Comparison of ENCODE assay signal across 17 cellular contexts in genomic region chr1:84538599-84538998, GRCh38. TPM values are rescaled to one million over a fixed set of nuclear protein-coding genes. Genes with fewer than 3 reads are reported as not detected.
A peak's percentile ranks its signal among the peaks of the same experiment; 100 is the strongest.
DNase-seq lines count a peak whose midpoint lies in the region; ATAC-seq lines count a peak whose summit lies in the region.
"Had no signal": no experiment of that assay in that cellular context is flagged by ENCODE, and none has a peak within 500 bp of the region (broad histone marks: within the 10 kb centered on the region; RNA-seq: fewer than 3 reads in every experiment).

No MANE protein-coding gene starts in this region.

- no peak for ATAC-seq in activated naive CD8-positive, alpha-beta T cell treated with anti-CD3 and anti-CD28 coated beads, Interleukin-2, amount 50 U/mL, for 24 hours
- peak; percentile 77 for ATAC-seq in GM19463 (IDR thresholded peaks at IDR 0.05; ENCODE audit: unreplicated experiment)
- peak; percentile 60 for ATAC-seq in HG03196 (IDR thresholded peaks at IDR 0.05; ENCODE audit: unreplicated experiment)
- ATAC-seq in HG03378 (IDR thresholded peaks at IDR 0.05; ENCODE audit: unreplicated experiment), result no peak
- ATAC-seq: activated CD4-positive, CD25-positive, alpha-beta regulatory T cell treated with anti-CD3 and anti-CD28 coated beads, Interleukin-2, amount 50 U/mL, for 24 hours; gastrocnemius medialis; K562 had no signal

- no peak overlapping the region for H3K27ac Mint-ChIP-seq in activated naive CD8-positive, alpha-beta T cell treated with anti-CD3 and anti-CD28 coated beads for 36 hours
- H3K27ac Mint-ChIP-seq in activated naive CD8-positive, alpha-beta T cell treated with anti-CD3 and anti-CD28 coated beads, Interleukin-2, amount 50 U/mL, for 24 hours, result no peak overlapping the region

- no peaks in the 10 kb centered on the region for H3K9me3 Mint-ChIP-seq in activated naive CD8-positive, alpha-beta T cell treated with anti-CD3 and anti-CD28 coated beads for 36 hours
- no peaks in the 10 kb centered on the region for H3K9me3 Mint-ChIP-seq in activated naive CD8-positive, alpha-beta T cell treated with anti-CD3 and anti-CD28 coated beads, Interleukin-2, amount 50 U/mL, for 24 hours

- DNase-seq in activated naive CD8-positive, alpha-beta T cell treated with anti-CD3 and anti-CD28 coated beads for 36 hours, result peak; percentile 6
- no peak for DNase-seq in activated naive CD8-positive, alpha-beta T cell treated with anti-CD3 and anti-CD28 coated beads, Interleukin-2, amount 50 U/mL, for 24 hours
- DNase-seq in iris pigment epithelial cell (ENCODE audit: low read depth) (peak; percentile 10), HT-29 (ENCODE audit: low spot score) (no peak), C1 segment of cervical spinal cord (lab: John Stamatoyannopoulos, UW) (no peak)
- DNase-seq: activated naive CD4-positive, alpha-beta T cell; gastrocnemius medialis; GF-D8; H7; NCI-H1105 treated with DMSO at 0.1 percent for 48 hours; NCI-H226; SIG-M5 had no signal

- H3K36me3 Mint-ChIP-seq in activated naive CD8-positive, alpha-beta T cell treated with anti-CD3 and anti-CD28 coated beads for 36 hours, result peaks cover 8% of the 10 kb centered on the region
- H3K36me3 Mint-ChIP-seq in activated naive CD8-positive, alpha-beta T cell treated with anti-CD3 and anti-CD28 coated beads, Interleukin-2, amount 50 U/mL, for 24 hours (ENCODE audit: low read depth), result peaks cover 4% of the 10 kb centered on the region

- peaks cover 23% of the 10 kb centered on the region for H3K4me1 Mint-ChIP-seq in activated naive CD8-positive, alpha-beta T cell treated with anti-CD3 and anti-CD28 coated beads for 36 hours
- H3K4me1 Mint-ChIP-seq in activated naive CD8-positive, alpha-beta T cell treated with anti-CD3 and anti-CD28 coated beads, Interleukin-2, amount 50 U/mL, for 24 hours, result peaks cover 16% of the 10 kb centered on the region

- H3K4me3 Mint-ChIP-seq in activated naive CD8-positive, alpha-beta T cell treated with anti-CD3 and anti-CD28 coated beads for 36 hours, result no peak overlapping the region
- no peak overlapping the region for H3K4me3 Mint-ChIP-seq in activated naive CD8-positive, alpha-beta T cell treated with anti-CD3 and anti-CD28 coated beads, Interleukin-2, amount 50 U/mL, for 24 hours

- H3K27me3 Mint-ChIP-seq in activated naive CD8-positive, alpha-beta T cell treated with anti-CD3 and anti-CD28 coated beads for 36 hours, result no peaks in the 10 kb centered on the region
- H3K27me3 Mint-ChIP-seq in activated naive CD8-positive, alpha-beta T cell treated with anti-CD3 and anti-CD28 coated beads, Interleukin-2, amount 50 U/mL, for 24 hours, result no peaks in the 10 kb centered on the region

RNA-seq across cellular contexts. Expression of gene GNG5, which starts 32.2 kb away (rescaled TPM):
- 100 to 1,000 TPM; 119 to 128 TPM for total RNA-seq in activated naive CD8-positive, alpha-beta T cell treated with anti-CD3 and anti-CD28 coated beads for 36 hours
- total RNA-seq in HT-29 (2014; rRNA removed; shearing (Covaris generic)), result 28.8 and 32.7 TPM in 2 replicates

RNA-seq across cellular contexts. Expression of gene SPATA1, which starts 32.4 kb away (rescaled TPM):
- 1 to 10 TPM; 1.0 to 1.5 TPM for total RNA-seq in activated naive CD8-positive, alpha-beta T cell treated with anti-CD3 and anti-CD28 coated beads for 36 hours
- 1.0 and 1.3 TPM in 2 replicates for total RNA-seq in HT-29 (2014; rRNA removed; shearing (Covaris generic))

RNA-seq across cellular contexts. Expression of gene CTBS, which starts 35.6 kb away (rescaled TPM):
- total RNA-seq in activated naive CD8-positive, alpha-beta T cell treated with anti-CD3 and anti-CD28 coated beads for 36 hours, result 10 to 100 TPM; 10.6 to 12.6 TPM
- 1.8 and 2.8 TPM in 2 replicates for total RNA-seq in HT-29 (2014; rRNA removed; shearing (Covaris generic))

RNA-seq across cellular contexts. Expression of gene RPF1, which starts 59.5 kb away (rescaled TPM):
- total RNA-seq in activated naive CD8-positive, alpha-beta T cell treated with anti-CD3 and anti-CD28 coated beads for 36 hours, result 10 to 100 TPM; 65.2 to 68.3 TPM
- total RNA-seq in HT-29 (2014; rRNA removed; shearing (Covaris generic)), result 38.0 and 42.6 TPM in 2 replicates

Comparison
In these comparisons a context has a peak if more than half of its experiments do, and no peak if none do; other contexts are left out.
1. DNase-seq: peak in activated naive CD8-positive, alpha-beta T cell treated with anti-CD3 and anti-CD28 coated beads for 36 hours (single experiment) and iris pigment epithelial cell (single experiment); none in activated naive CD8-positive, alpha-beta T cell treated with anti-CD3 and anti-CD28 coated beads, Interleukin-2, amount 50 U/mL, for 24 hours (single experiment), HT-29 (single experiment) and C1 segment of cervical spinal cord (0 of 14).
2. ATAC-seq: peak in GM19463 (single experiment) and HG03196 (single experiment); none in activated naive CD8-positive, alpha-beta T cell treated with anti-CD3 and anti-CD28 coated beads, Interleukin-2, amount 50 U/mL, for 24 hours (single experiment) and HG03378 (single experiment).